Comparison of ENCODE assay signal across 8 cellular contexts in the genomic region with DNA sequence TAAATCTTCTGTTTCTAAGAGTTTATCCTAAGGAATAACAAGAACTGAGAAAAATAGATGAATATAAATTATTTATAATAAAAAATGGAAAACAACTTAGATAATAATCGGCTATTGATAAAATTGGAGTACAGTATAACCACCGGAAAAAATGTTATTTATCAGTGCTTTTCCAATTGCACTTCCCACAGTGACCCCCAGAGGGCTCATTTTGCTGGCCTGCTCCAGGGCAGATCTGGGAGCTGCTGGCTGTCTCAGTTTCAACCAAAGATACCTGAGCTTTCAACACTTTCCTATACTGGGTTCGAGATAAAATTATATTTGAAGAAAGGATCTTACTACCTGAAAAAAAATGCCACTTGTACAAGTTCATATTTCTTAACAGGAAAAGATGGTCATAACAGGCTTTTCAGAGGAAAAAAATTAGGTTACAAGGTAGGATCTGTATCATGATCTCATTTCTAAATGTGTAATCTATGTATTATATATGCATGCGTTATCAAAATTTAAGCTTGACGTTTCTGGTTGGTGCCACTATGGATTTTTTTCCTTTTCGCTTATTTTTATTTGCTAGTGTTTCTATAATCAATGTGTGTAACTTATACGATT.
A peak's percentile ranks its signal among the peaks of the same experiment; 100 is the strongest.
DNase-seq lines count a peak whose midpoint lies in the region; ATAC-seq and TF ChIP-seq lines count a peak whose summit lies in the region.

No MANE protein-coding gene starts in this region.

- H3K9me3 ChIP-seq in mucosa of descending colon, result no peaks in the 10 kb centered on the region
- H3K9me3 ChIP-seq in stomach, result peaks cover 0 to 4% (median 0%) of the 10 kb centered on the region in 4 donors

- no peak for TF ChIP-seq EP300 in stomach (IDR thresholded peaks at IDR 0.05)

- intact Hi-C loops in mucosa of descending colon (cut with DNase I, micrococcal nuclease) (loop anchor here in 1 of 2 donors (10.0 kb wide), 1 partner anchor 211 kb away; the partner anchor contains the start of gene DPY19L1), stomach (cut with DNase I; ENCODE audit: low total_unique reads) (no loop called here)

- peak; percentile 99 for TF ChIP-seq CTCF in 22Rv1 (IDR thresholded peaks at IDR 0.05)
- peak; percentile 76 for TF ChIP-seq CTCF in GM12874 (IDR thresholded peaks at IDR 0.05; ENCODE audit: insufficient read depth, low read depth, low read length)
- peak; percentile 65 for TF ChIP-seq CTCF in mucosa of descending colon (IDR thresholded peaks at IDR 0.05)
- TF ChIP-seq CTCF in stomach (IDR thresholded peaks at IDR 0.05), result peak in 5 of 7 experiments; percentile 55 to 87 (median 81)

- H3K36me3 ChIP-seq in mucosa of descending colon (ENCODE audit: low read depth) (no peaks in the 10 kb centered on the region), stomach (no peaks in the 10 kb centered on the region)

- H3K27ac Mint-ChIP-seq in effector memory CD8-positive, alpha-beta T cell, result no peak overlapping the region

- H3K27me3 ChIP-seq in stomach, result no peaks in the 10 kb centered on the region

- H3K4me3 Mint-ChIP-seq in effector memory CD8-positive, alpha-beta T cell, result no peak overlapping the region

- H3K27ac ChIP-seq in 22Rv1, result no peak overlapping the region
- no peak overlapping the region for H3K27ac ChIP-seq in stomach

- ATAC-seq in HG02852 (IDR thresholded peaks at IDR 0.05; ENCODE audit: unreplicated experiment) (peak; percentile 91), mucosa of descending colon (peak; percentile 69)
- ATAC-seq in effector memory CD8-positive, alpha-beta T cell (replicated peaks), result peak; percentile 52

- DNase-seq in NCI-H2107 treated with DMSO at 0.1 percent for 48 hours (lab: John Stamatoyannopoulos, UW; ENCODE audit: unreplicated experiment) (peak; percentile 22), mucosa of descending colon (peak in 2 of 3 donors; percentile 48 to 79), stomach (peak; percentile 69)
- peak; percentile 65 to 73 for DNase-seq in activated CD4-positive, alpha-beta T cell treated with anti-CD3 and anti-CD28 coated beads, Interleukin-2, amount 50 U/mL, for 48 hours
- DNase-seq in effector memory CD8-positive, alpha-beta T cell, result peak; percentile 28 to 54 (median 31)

- no peaks in the 10 kb centered on the region for H3K4me1 Mint-ChIP-seq in effector memory CD8-positive, alpha-beta T cell (ENCODE audit: low read depth in 2 of 2)

- no peaks in the 10 kb centered on the region for H3K9me3 Mint-ChIP-seq in effector memory CD8-positive, alpha-beta T cell

- TF ChIP-seq POLR2A in stomach (IDR thresholded peaks at IDR 0.05), result no peak

- WGBS in stomach, 5 donors, result 46 to 52% (median 48%) methylated on average over 7 of the region's 7 CpGs

- H3K27me3 Mint-ChIP-seq in effector memory CD8-positive, alpha-beta T cell, result peaks cover 9 to 10% of the 10 kb centered on the region in 2 donors

- H3K4me1 ChIP-seq in mucosa of descending colon (ENCODE audit: low read depth) (no peaks in the 10 kb centered on the region), stomach (no peaks in the 10 kb centered on the region)

- H3K36me3 Mint-ChIP-seq in effector memory CD8-positive, alpha-beta T cell (ENCODE audit: insufficient read depth), result no peaks in the 10 kb centered on the region

- H3K4me3 ChIP-seq in mucosa of descending colon (no peak overlapping the region), stomach (no peak overlapping the region)
